1 cellular context compared by ENCODE assay signal in the genomic region with DNA sequence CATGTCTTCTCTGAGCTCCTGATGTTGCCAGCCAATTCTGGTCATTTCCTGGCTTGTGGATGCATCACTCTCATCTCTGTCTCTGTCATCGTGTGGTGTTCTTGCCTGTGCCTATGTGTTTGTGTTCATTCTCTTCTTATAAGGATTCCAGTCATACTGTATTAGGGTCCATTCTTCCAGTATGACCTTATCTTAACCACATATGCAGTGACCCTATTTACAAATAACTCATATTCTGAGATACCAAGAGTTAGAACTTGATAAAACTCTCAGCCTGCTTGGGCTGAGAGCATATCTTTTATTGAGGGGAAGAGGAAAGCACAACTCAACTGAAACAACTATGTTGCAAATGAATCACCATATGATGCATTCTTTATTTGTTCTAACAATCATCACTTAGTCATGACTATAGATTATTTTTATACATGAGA.
TF ChIP-seq lines count a peak whose summit lies in the region.

No MANE protein-coding gene starts in this region.

TF ChIP-seq in GM23338, 12 proteins besides CTCF, POLR2A, EP300 and RAD21 (continued from another document):
- TF ChIP-seq, protein P1, sequence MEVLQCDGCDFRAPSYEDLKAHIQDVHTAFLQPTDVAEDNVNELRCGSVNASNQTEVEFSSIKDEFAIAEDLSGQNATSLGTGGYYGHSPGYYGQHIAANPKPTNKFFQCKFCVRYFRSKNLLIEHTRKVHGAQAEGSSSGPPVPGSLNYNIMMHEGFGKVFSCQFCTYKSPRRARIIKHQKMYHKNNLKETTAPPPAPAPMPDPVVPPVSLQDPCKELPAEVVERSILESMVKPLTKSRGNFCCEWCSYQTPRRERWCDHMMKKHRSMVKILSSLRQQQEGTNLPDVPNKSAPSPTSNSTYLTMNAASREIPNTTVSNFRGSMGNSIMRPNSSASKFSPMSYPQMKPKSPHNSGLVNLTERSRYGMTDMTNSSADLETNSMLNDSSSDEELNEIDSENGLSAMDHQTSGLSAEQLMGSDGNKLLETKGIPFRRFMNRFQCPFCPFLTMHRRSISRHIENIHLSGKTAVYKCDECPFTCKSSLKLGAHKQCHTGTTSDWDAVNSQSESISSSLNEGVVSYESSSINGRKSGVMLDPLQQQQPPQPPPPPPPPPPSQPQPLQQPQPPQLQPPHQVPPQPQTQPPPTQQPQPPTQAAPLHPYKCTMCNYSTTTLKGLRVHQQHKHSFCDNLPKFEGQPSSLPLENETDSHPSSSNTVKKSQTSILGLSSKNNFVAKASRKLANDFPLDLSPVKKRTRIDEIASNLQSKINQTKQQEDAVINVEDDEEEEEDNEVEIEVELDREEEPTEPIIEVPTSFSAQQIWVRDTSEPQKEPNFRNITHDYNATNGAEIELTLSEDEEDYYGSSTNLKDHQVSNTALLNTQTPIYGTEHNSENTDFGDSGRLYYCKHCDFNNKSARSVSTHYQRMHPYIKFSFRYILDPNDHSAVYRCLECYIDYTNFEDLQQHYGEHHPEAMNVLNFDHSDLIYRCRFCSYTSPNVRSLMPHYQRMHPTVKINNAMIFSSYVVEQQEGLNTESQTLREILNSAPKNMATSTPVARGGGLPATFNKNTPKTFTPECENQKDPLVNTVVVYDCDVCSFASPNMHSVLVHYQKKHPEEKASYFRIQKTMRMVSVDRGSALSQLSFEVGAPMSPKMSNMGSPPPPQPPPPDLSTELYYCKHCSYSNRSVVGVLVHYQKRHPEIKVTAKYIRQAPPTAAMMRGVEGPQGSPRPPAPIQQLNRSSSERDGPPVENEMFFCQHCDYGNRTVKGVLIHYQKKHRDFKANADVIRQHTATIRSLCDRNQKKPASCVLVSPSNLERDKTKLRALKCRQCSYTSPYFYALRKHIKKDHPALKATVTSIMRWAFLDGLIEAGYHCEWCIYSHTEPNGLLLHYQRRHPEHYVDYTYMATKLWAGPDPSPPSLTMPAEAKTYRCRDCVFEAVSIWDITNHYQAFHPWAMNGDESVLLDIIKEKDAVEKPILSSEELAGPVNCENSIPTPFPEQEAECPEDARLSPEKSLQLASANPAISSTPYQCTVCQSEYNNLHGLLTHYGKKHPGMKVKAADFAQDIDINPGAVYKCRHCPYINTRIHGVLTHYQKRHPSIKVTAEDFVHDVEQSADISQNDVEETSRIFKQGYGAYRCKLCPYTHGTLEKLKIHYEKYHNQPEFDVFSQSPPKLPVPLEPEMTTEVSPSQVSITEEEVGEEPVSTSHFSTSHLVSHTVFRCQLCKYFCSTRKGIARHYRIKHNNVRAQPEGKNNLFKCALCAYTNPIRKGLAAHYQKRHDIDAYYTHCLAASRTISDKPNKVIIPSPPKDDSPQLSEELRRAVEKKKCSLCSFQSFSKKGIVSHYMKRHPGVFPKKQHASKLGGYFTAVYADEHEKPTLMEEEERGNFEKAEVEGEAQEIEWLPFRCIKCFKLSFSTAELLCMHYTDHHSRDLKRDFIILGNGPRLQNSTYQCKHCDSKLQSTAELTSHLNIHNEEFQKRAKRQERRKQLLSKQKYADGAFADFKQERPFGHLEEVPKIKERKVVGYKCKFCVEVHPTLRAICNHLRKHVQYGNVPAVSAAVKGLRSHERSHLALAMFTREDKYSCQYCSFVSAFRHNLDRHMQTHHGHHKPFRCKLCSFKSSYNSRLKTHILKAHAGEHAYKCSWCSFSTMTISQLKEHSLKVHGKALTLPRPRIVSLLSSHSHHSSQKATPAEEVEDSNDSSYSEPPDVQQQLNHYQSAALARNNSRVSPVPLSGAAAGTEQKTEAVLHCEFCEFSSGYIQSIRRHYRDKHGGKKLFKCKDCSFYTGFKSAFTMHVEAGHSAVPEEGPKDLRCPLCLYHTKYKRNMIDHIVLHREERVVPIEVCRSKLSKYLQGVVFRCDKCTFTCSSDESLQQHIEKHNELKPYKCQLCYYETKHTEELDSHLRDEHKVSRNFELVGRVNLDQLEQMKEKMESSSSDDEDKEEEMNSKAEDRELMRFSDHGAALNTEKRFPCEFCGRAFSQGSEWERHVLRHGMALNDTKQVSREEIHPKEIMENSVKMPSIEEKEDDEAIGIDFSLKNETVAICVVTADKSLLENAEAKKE (CRISPR knock-in tag; IDR thresholded peaks at IDR 0.05) = no peak
- TF ChIP-seq STAT1 (IDR thresholded peaks at IDR 0.05; ENCODE audit: unreplicated experiment) (no peak), CREB1 (CRISPR knock-in tag; IDR thresholded peaks at IDR 0.05; ENCODE audit: low read depth) (no peak)
- TF ChIP-seq, protein P2, sequence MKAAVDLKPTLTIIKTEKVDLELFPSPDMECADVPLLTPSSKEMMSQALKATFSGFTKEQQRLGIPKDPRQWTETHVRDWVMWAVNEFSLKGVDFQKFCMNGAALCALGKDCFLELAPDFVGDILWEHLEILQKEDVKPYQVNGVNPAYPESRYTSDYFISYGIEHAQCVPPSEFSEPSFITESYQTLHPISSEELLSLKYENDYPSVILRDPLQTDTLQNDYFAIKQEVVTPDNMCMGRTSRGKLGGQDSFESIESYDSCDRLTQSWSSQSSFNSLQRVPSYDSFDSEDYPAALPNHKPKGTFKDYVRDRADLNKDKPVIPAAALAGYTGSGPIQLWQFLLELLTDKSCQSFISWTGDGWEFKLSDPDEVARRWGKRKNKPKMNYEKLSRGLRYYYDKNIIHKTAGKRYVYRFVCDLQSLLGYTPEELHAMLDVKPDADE (IDR thresholded peaks at IDR 0.05) = no peak
